ENCODE assay signal across 11 cellular contexts in the genomic region with DNA sequence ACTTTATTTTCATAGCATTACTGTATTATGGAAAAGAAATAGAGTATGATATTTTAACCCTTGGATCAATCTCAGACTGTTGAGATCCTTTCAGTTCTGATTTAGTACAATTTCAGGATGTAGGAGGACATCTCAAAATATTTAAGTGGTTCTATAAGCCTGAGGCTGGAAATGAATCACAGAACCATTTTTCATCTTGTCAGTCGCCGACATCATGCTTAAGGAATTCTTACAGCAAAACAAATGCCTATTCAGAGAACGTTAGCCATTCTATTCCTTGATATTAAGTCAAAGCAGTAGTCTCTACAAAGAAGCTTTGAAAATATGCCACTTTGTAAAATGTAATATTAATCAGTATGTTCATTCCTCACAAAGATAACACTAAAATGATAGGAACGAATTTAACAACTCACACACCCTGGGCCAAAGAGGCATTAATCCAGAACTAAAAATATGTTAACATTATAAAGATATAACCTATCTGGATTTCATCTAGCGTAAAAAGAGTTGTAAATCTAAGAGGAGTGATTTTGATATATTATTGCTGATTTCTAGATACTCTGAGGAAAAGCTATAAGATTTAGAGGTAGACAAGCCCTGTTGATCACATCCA.
DNase-seq lines count a peak whose midpoint lies in the region; ATAC-seq and TF ChIP-seq lines count a peak whose summit lies in the region.
"Had no signal": no experiment of that assay in that cellular context is flagged by ENCODE, and none has a peak within 500 bp of the region (broad histone marks: within the 10 kb centered on the region; RNA-seq: fewer than 3 reads in every experiment).

No MANE protein-coding gene starts in this region.

- no peaks in the 10 kb centered on the region for H3K9me3 Mint-ChIP-seq in nephron

- no peaks in the 10 kb centered on the region for H3K27me3 ChIP-seq in AG04450 (ENCODE audit: control insufficient read depth, insufficient read depth, low read length)
- H3K27me3 ChIP-seq in MG63: no peaks in the 10 kb centered on the region

- CTCF ChIA-PET in AG04450 (lab: Charles Lee): interaction anchor here (2.9 kb wide), 1 partner anchor 151 kb away, joined by 12 read pairs; no protein-coding TSS in a partner anchor

- no peaks in the 10 kb centered on the region for H3K36me3 Mint-ChIP-seq in nephron (ENCODE audit: low read depth)

- no peaks in the 10 kb centered on the region for H3K27me3 Mint-ChIP-seq in nephron (ENCODE audit: low read depth)

- no peak overlapping the region for H3K4me3 ChIP-seq in AG04450 (ENCODE audit: low read depth, low read length)
- H3K4me3 ChIP-seq in MG63: no peak overlapping the region

- H3K27ac ChIP-seq in AG04450 (ENCODE audit: low read depth, low read length): peak overlapping the region; percentile 21

- H3K36me3 ChIP-seq in MG63: no peaks in the 10 kb centered on the region

- DNase-seq in AG04450 (ENCODE audit: low read depth, low spot score): peak; percentile 86
- peak; percentile 65 for DNase-seq in MG63
- DNase-seq in dermis blood vessel endothelial cell: peak; percentile 88
- DNase-seq in NCI-H2171 treated with DMSO at 0.1 percent for 48 hours (lab: John Stamatoyannopoulos, UW): no peak
- no peak for DNase-seq in LoVo (ENCODE audit: low spot score)
- DNase-seq: activated naive CD4-positive, alpha-beta T cell; NCI-H2029; stimulated activated CD4-positive, alpha-beta T cell treated with anti-CD3 and anti-CD28 coated beads, Interleukin-2, amount 100 ng/mL, for 24 hours had no signal

- H3K9me3 ChIP-seq in AG04450 (ENCODE audit: control insufficient read depth, insufficient read depth, low read length) (no peaks in the 10 kb centered on the region), MG63 (0 out of 2 replicates have a peak, but pooled peaks cover 5% of the 10 kb centered on the region)

- TF ChIP-seq CTCF in AG04450 (IDR thresholded peaks at IDR 0.05; ENCODE audit: low read depth, low read length) (no peak), nephron (IDR thresholded peaks at IDR 0.05; ENCODE audit: unreplicated experiment in 3 of 3) (no peak)

- no peak overlapping the region for H3K4me3 Mint-ChIP-seq in nephron

- H3K4me1 Mint-ChIP-seq in nephron: peaks cover 57% of the 10 kb centered on the region

- POLR2A ChIA-PET in AG04450 (lab: Yijun Ruan, JAX): interaction anchor here (0.9 to 2.3 kb wide), 2 partner anchors 100 to 151 kb away, joined by 3 to 16 read pairs; no protein-coding TSS in a partner anchor

- ATAC-seq in GM21576 (IDR thresholded peaks at IDR 0.05; ENCODE audit: unreplicated experiment) (no peak), HG02885 (IDR thresholded peaks at IDR 0.05; ENCODE audit: poor library complexity, unreplicated experiment) (no peak)

- peak overlapping the region; percentile 89 to 98 (median 95) for H3K27ac Mint-ChIP-seq in nephron

Comparison
In these comparisons a context has a peak if more than half of its experiments do, and no peak if none do; other contexts are left out.
1. DNase-seq: peak in AG04450 (single experiment), MG63 (single experiment) and dermis blood vessel endothelial cell (single experiment); none in NCI-H2171 treated with DMSO at 0.1 percent for 48 hours (single experiment) and LoVo (single experiment).